In the genomic region with DNA sequence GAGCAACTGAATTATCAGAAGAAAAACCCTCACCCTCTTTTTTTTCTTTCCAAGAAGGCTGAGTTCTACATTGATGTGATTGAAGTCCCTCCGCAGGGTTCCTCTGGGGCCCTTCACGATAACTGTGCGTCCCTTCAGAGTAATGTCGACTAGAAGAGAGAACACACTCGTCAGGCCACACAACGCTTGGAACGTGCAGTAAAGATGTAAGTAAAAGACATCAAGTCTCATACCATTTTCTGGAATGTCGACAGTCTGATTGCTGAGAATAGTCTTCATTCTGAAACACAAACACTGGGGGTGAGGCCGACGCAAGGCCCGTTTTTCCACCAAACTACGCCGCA, we compare ENCODE assay signal across 10 cellular contexts. TPM values are rescaled to one million over a fixed set of nuclear protein-coding genes. Genes with fewer than 3 reads are reported as not detected.
DNase-seq lines count a peak whose midpoint lies in the region; ATAC-seq, FAIRE-seq and TF ChIP-seq lines count a peak whose summit lies in the region.
"Not testable (repeated sequence)": the region's sequence is repeated elsewhere in the genome, so short reads cannot be mapped to it uniquely, and the experiment has no call there.
"Had no signal": no experiment of that assay in that cellular context is flagged by ENCODE, and none has a peak within 500 bp of the region (broad histone marks: within the 10 kb centered on the region; RNA-seq: fewer than 3 reads in every experiment).

No MANE protein-coding gene starts in this region.

- intact Hi-C loops in esophagus squamous epithelium (cut with DNase I) (loop anchor here (10.0 kb wide), 1 partner anchor 83 kb away; no protein-coding TSS in a partner anchor), HepG2 (cut with micrococcal nuclease; ENCODE audit: unreplicated experiment) (loop anchor here (2.0 kb wide), 1 partner anchor 47 kb away; no protein-coding TSS in a partner anchor)
- intact Hi-C loops in pancreas (cut with DNase I); transverse colon (cut with DNase I; ENCODE audit: low total_unique reads): not testable (repeated sequence)

- in situ Hi-C loops in astrocyte of the cerebellum (cut with HindIII; ENCODE audit: low sequenced_read_pairs); HepG2 (cut with HindIII; ENCODE audit: extremely low pct_ligation_motif_present, low pct_unique_long_range_greater_than_20kb); transverse colon (cut with MboI; ENCODE audit: low pct_ligation_motif_present in 1 of 4, low pct_unique_long_range_greater_than_20kb in 1 of 4, low sequenced_read_pairs in 3 of 4): not testable (repeated sequence)

- H2AFZ ChIP-seq in HepG2 (ENCODE audit: low read length): not testable (repeated sequence)

- DNase-seq in HL-60 (ENCODE audit: low read depth in 1 of 2, low spot score in 1 of 2); T-helper 17 cell; astrocyte of the cerebellum (ENCODE audit: low read depth); esophagus squamous epithelium (lab: John Stamatoyannopoulos, UW); HepG2 (ENCODE audit: low spot score); pancreas; transverse colon: not testable (repeated sequence)

- not testable (repeated sequence) for TF ChIP-seq RAD21 in HepG2 (CRISPR knock-in tag; IDR thresholded peaks at IDR 0.05)

- peak overlapping the region; percentile 91 for H3K4me2 ChIP-seq in HepG2 (ENCODE audit: low read depth, low read length)

- H3K27ac ChIP-seq in HL-60 (replicated peaks): peak overlapping the region; percentile 88
- peak overlapping the region; percentile 93 to 98 (median 97) for H3K27ac ChIP-seq in esophagus squamous epithelium
- H3K27ac ChIP-seq in HepG2 (ENCODE audit: extremely low read length, insufficient read depth, low read length): peak overlapping the region; percentile 87
- H3K27ac ChIP-seq in pancreas: peak overlapping the region; percentile 77 to 96 (median 93)
- peak overlapping the region; percentile 94 to 98 (median 96) for H3K27ac ChIP-seq in transverse colon

- not testable (repeated sequence) for H3K27me3 Mint-ChIP-seq in T-helper 17 cell

- ATAC-seq in T-helper 17 cell: peak; percentile 8
- ATAC-seq in HepG2: peak; percentile 2; the same call in 2 of the 3 replicates
- peak; percentile 2 to 8 (median 6) for ATAC-seq in pancreas

- peaks cover 45% of the 10 kb centered on the region for H4K20me1 ChIP-seq in HepG2 (ENCODE audit: insufficient read depth, low read length)

- not testable (repeated sequence) for H3K27me3 ChIP-seq in HL-60 (ENCODE audit: insufficient read depth, poor library complexity, severe bottlenecking); esophagus squamous epithelium; HepG2 (ENCODE audit: control insufficient read depth in 1 of 2, insufficient read depth in 2 of 2, low read length in 2 of 2); pancreas; transverse colon

- peak overlapping the region; percentile 71 for H3K4me3 ChIP-seq in GM08714 (ENCODE audit: low read length)
- peak overlapping the region; percentile 68 for H3K4me3 ChIP-seq in HL-60 (replicated peaks; ENCODE audit: insufficient read depth, low read length)
- H3K4me3 ChIP-seq in astrocyte of the cerebellum (ENCODE audit: low read depth, low read length): peak overlapping the region; percentile 81
- peak overlapping the region; percentile 56 to 80 (median 72) for H3K4me3 ChIP-seq in esophagus squamous epithelium
- peak overlapping the region; percentile 84 to 97 (median 93) for H3K4me3 ChIP-seq in HepG2 (replicated peaks in 1 of 3; ENCODE audit: insufficient read depth in 1 of 3, low read depth in 2 of 3, low read length in 3 of 3)
- peak overlapping the region; percentile 75 to 90 (median 79) for H3K4me3 ChIP-seq in pancreas
- peak overlapping the region; percentile 62 to 84 (median 70) for H3K4me3 ChIP-seq in transverse colon

- H3K4me1 ChIP-seq in esophagus squamous epithelium: peaks cover 8 to 43% (median 25%) of the 10 kb centered on the region in 3 donors
- H3K4me1 ChIP-seq in HepG2 (ENCODE audit: insufficient read depth, low read length): peaks cover 55% of the 10 kb centered on the region
- peaks cover 13 to 23% (median 21%) of the 10 kb centered on the region in 3 donors for H3K4me1 ChIP-seq in pancreas
- H3K4me1 ChIP-seq in transverse colon: peaks cover 0 to 31% (median 21%) of the 10 kb centered on the region in 4 donors

- H3K36me3 Mint-ChIP-seq in T-helper 17 cell (ENCODE audit: low read depth): not testable (repeated sequence)

- H3K4me1 Mint-ChIP-seq in T-helper 17 cell: peaks cover 12% of the 10 kb centered on the region

- not testable (repeated sequence) for TF ChIP-seq EP300 in HepG2 (IDR thresholded peaks at IDR 0.05; ENCODE audit: low read depth in 2 of 2, low read length in 2 of 2); HepG2 (CRISPR knock-in tag; IDR thresholded peaks at IDR 0.05; ENCODE audit: borderline replicate concordance); transverse colon (IDR thresholded peaks at IDR 0.05; ENCODE audit: low read depth)

- TF ChIP-seq POLR2A in esophagus squamous epithelium (IDR thresholded peaks at IDR 0.05); HepG2 (IDR thresholded peaks at IDR 0.05; ENCODE audit: insufficient read depth in 1 of 2, low read depth in 2 of 2, low read length in 2 of 2); transverse colon (IDR thresholded peaks at IDR 0.05): not testable (repeated sequence)

- peak overlapping the region; percentile 97 for H3K9ac ChIP-seq in HepG2 (ENCODE audit: insufficient read depth, low read depth, low read length)

- FAIRE-seq in HepG2 (lab: Jason Lieb, UNC); pancreas (lab: Jason Lieb, UNC): not testable (repeated sequence)

- not testable (repeated sequence) for H3K9me3 ChIP-seq in T-helper 17 cell (ENCODE audit: control insufficient read depth, low read length, poor library complexity, severe bottlenecking); esophagus squamous epithelium; HepG2 (ENCODE audit: low read length); pancreas; transverse colon

- H3K36me3 ChIP-seq in esophagus squamous epithelium (peaks cover 20 to 69% (median 29%) of the 10 kb centered on the region in 3 donors), HepG2 (replicated peaks in 1 of 2; ENCODE audit: control insufficient read depth in 1 of 2, insufficient read depth in 2 of 2, low read length in 2 of 2) (peaks cover 9 to 46% of the 10 kb centered on the region in 2 experiments), pancreas (peaks cover 3 to 52% (median 27%) of the 10 kb centered on the region in 3 donors), transverse colon (peaks cover 0 to 53% (median 23%) of the 10 kb centered on the region in 4 donors)

- TF ChIP-seq CTCF in HL-60 (IDR thresholded peaks at IDR 0.05; ENCODE audit: insufficient read depth, low read length); astrocyte of the cerebellum (IDR thresholded peaks at IDR 0.05; ENCODE audit: low read depth, low read length, missing control alignments); esophagus squamous epithelium (IDR thresholded peaks at IDR 0.05); HepG2 (CRISPR knock-in tag; IDR thresholded peaks at IDR 0.05); pancreas (IDR thresholded peaks at IDR 0.05); transverse colon (IDR thresholded peaks at IDR 0.05): not testable (repeated sequence)

- H3K27ac Mint-ChIP-seq in T-helper 17 cell: peak overlapping the region; percentile 99

- H3K4me3 Mint-ChIP-seq in T-helper 17 cell: peak overlapping the region; percentile 96

- WGBS in esophagus squamous epithelium, 2 donors: 0 to 2% methylated on average over 8 to 10 of the region's 13 CpGs
- 0% methylated on average over 12 of the region's 13 CpGs for WGBS in HepG2 (ENCODE audit: low lambda C conversion rate)
- 0% methylated on average over 13 of the region's 13 CpGs for WGBS in pancreas, 2 donors
- 0 to 1% methylated on average over 1 to 13 of the region's 13 CpGs for WGBS in transverse colon (ENCODE audit: low coverage in 1 of 2), 2 donors

- peaks cover 52% of the 10 kb centered on the region for H3K79me2 ChIP-seq in HepG2 (ENCODE audit: insufficient read depth, low read length)

- CTCF ChIA-PET in HepG2 (lab: Yijun Ruan, JAX; ENCODE audit: low intra/inter-chr PET ratio, low total read pairs): not testable (repeated sequence)

- POLR2A ChIA-PET in HepG2 (lab: Yijun Ruan, JAX): interaction anchor here (0.6 to 4.0 kb wide), 18 partner anchors 8 to 268 kb away, joined by 3 to 50 read pairs (median 9); a partner anchor contains a TSS

- BruUV-seq in HepG2 (replicated peaks; lab: Mats Ljungman, UMichigan): TSS peak; percentile 57

RNA-seq across cellular contexts. Expression of a gene that starts 0.6 kb away (rescaled TPM):
- total RNA-seq in T-helper 17 cell (1,000 to 10,000 TPM; 1,881 to 2,610 TPM), esophagus squamous epithelium (1,000 to 10,000 TPM; 2,242 to 7,905 (median 4,182) TPM), HepG2 (2016; rRNA removed; fragmentation: Illumina TruSeq; extraction: Trizol) (2,148 and 2,808 TPM in 2 replicates), pancreas (1,000 to 10,000 TPM in 5 of 6 donors, 100 to 1,000 TPM in 1; 952 to 1,393 (median 1,175) TPM), transverse colon (1,000 to 10,000 TPM in 2 of 4 donors, 100 to 1,000 TPM in 2; 408 to 2,811 (median 1,755) TPM)
- 2,980 and 3,556 TPM in 2 replicates for total RNA-seq in HepG2 (2016; cell fraction: cytosol; rRNA removed; fragmentation: Illumina TruSeq; extraction: Trizol; ENCODE audit: low read depth)
- total RNA-seq in HepG2 (2016; cell fraction: insoluble cytoplasmic fraction; rRNA removed; fragmentation: Illumina TruSeq; extraction: Trizol): 2,243 and 2,719 TPM in 2 replicates
- 4,819 and 5,825 TPM in 2 replicates for total RNA-seq in HepG2 (2016; cell fraction: membrane; rRNA removed; fragmentation: Illumina TruSeq; extraction: Trizol)
- total RNA-seq in HepG2 (2016; cell fraction: nucleus; rRNA removed; fragmentation: Illumina TruSeq; extraction: Trizol): 939 and 947 TPM in 2 replicates
- polyA plus RNA-seq in HepG2 (2011; rRNA removed) (849 and 993 TPM in 2 replicates), pancreas (1,000 to 10,000 TPM; 1,500 to 2,346 TPM)
- 1,096 and 1,918 TPM in 2 replicates for polyA plus RNA-seq in HepG2 (2011; cell fraction: cytosol; rRNA removed)
- 226 and 300 TPM in 2 replicates for polyA plus RNA-seq in HepG2 (2011; cell fraction: nucleus; rRNA removed)
- 2,363 and 2,846 TPM in 2 replicates for polyA plus RNA-seq in HepG2 (2012)
- 1,711 and 1,965 TPM in 2 replicates for polyA plus RNA-seq in HepG2 (2016; cell fraction: cytosol; fragmentation: Illumina TruSeq; extraction: Trizol; ENCODE audit: low read depth)
- polyA plus RNA-seq in HepG2 (2016; cell fraction: insoluble cytoplasmic fraction; fragmentation: Illumina TruSeq; extraction: Trizol; ENCODE audit: low read depth): 1,418 and 1,522 TPM in 2 replicates
- polyA plus RNA-seq in HepG2 (2016; cell fraction: membrane; fragmentation: Illumina TruSeq; extraction: Trizol; ENCODE audit: low read depth): 2,738 and 2,765 TPM in 2 replicates
- polyA plus RNA-seq in HepG2 (2016; cell fraction: nucleus; fragmentation: Illumina TruSeq; extraction: Trizol; ENCODE audit: insufficient read depth, low read depth): 819 and 843 TPM in 2 replicates
- polyA minus RNA-seq in HepG2 (2011; rRNA and poly(A)+ RNA removed; ENCODE audit: low replicate concordance): 55.2 and 89.0 TPM in 2 replicates
- polyA minus RNA-seq in HepG2 (2011; cell fraction: cytosol; rRNA and poly(A)+ RNA removed): 458 and 550 TPM in 2 replicates
- polyA minus RNA-seq in HepG2 (2011; cell fraction: nucleus; rRNA and poly(A)+ RNA removed): 350 and 404 TPM in 2 replicates

RNA-seq across cellular contexts. Expression of a gene that starts 0.7 kb away (rescaled TPM):
- 10 to 100 TPM in 1 of 2 donors, 1 to 10 TPM in 1; 8.4 to 11.5 TPM for total RNA-seq in T-helper 17 cell
- 10 to 100 TPM in 3 of 4 donors, 1 to 10 TPM in 1; 9.1 to 17.8 (median 13.1) TPM for total RNA-seq in esophagus squamous epithelium
- 16.6 and 18.3 TPM in 2 replicates for total RNA-seq in HepG2 (2016; rRNA removed; fragmentation: Illumina TruSeq; extraction: Trizol)
- 5.2 and 5.6 TPM in 2 replicates for total RNA-seq in HepG2 (2016; cell fraction: cytosol; rRNA removed; fragmentation: Illumina TruSeq; extraction: Trizol; ENCODE audit: low read depth)
- total RNA-seq in HepG2 (2016; cell fraction: insoluble cytoplasmic fraction; rRNA removed; fragmentation: Illumina TruSeq; extraction: Trizol): 15.0 and 16.2 TPM in 2 replicates
- total RNA-seq in HepG2 (2016; cell fraction: membrane; rRNA removed; fragmentation: Illumina TruSeq; extraction: Trizol): 8.9 and 9.9 TPM in 2 replicates
- 14.3 and 14.8 TPM in 2 replicates for total RNA-seq in HepG2 (2016; cell fraction: nucleus; rRNA removed; fragmentation: Illumina TruSeq; extraction: Trizol)
- polyA plus RNA-seq in HepG2 (2011; rRNA removed): 11.4 and 16.0 TPM in 2 replicates
- polyA plus RNA-seq in HepG2 (2011; cell fraction: cytosol; rRNA removed): 7.9 and 8.2 TPM in 2 replicates
- 5.6 and 9.5 TPM in 2 replicates for polyA plus RNA-seq in HepG2 (2011; cell fraction: nucleus; rRNA removed)
- polyA plus RNA-seq in HepG2 (2012): 12.1 and 15.8 TPM in 2 replicates
- 4.1 and 4.2 TPM in 2 replicates for polyA plus RNA-seq in HepG2 (2016; cell fraction: cytosol; fragmentation: Illumina TruSeq; extraction: Trizol; ENCODE audit: low read depth)
- polyA plus RNA-seq in HepG2 (2016; cell fraction: insoluble cytoplasmic fraction; fragmentation: Illumina TruSeq; extraction: Trizol; ENCODE audit: low read depth): 19.8 and 20.7 TPM in 2 replicates
- polyA plus RNA-seq in HepG2 (2016; cell fraction: membrane; fragmentation: Illumina TruSeq; extraction: Trizol; ENCODE audit: low read depth): 7.1 and 7.2 TPM in 2 replicates
- polyA plus RNA-seq in HepG2 (2016; cell fraction: nucleus; fragmentation: Illumina TruSeq; extraction: Trizol; ENCODE audit: insufficient read depth, low read depth): 29.7 and 30.7 TPM in 2 replicates
- polyA minus RNA-seq in HepG2 (2011; rRNA and poly(A)+ RNA removed; ENCODE audit: low replicate concordance): 1.7 and 4.9 TPM in 2 replicates
- 4.3 and 5.0 TPM in 2 replicates for polyA minus RNA-seq in HepG2 (2011; cell fraction: cytosol; rRNA and poly(A)+ RNA removed)
- 13.9 and 19.6 TPM in 2 replicates for polyA minus RNA-seq in HepG2 (2011; cell fraction: nucleus; rRNA and poly(A)+ RNA removed)
- total RNA-seq in pancreas: 10 to 100 TPM in 2 of 6 donors, 1 to 10 TPM in 4; 5.9 to 13.1 (median 8.5) TPM
- polyA plus RNA-seq in pancreas: 10 to 100 TPM; 11.4 to 18.1 TPM
- 10 to 100 TPM in 3 of 4 donors, 1 to 10 TPM in 1; 2.6 to 27.3 (median 13.0) TPM for total RNA-seq in transverse colon

RNA-seq across cellular contexts. Expression of a gene that starts 51.4 kb away (rescaled TPM):
- total RNA-seq in T-helper 17 cell (under 1 TPM in 1 of 2 donors, not detected in 1; 0.05 TPM), esophagus squamous epithelium (under 1 TPM in 3 of 4 donors, not detected in 1; 0.34 to 0.48 (median 0.38) TPM), HepG2 (2016; rRNA removed; fragmentation: Illumina TruSeq; extraction: Trizol) (41.9 and 82.0 TPM in 2 replicates), pancreas (1 to 10 TPM; 1.2 to 4.6 (median 2.7) TPM), transverse colon (1 to 10 TPM in 1 of 4 donors, under 1 TPM in 2, not detected in 1; 0.37 to 2.5 (median 0.79) TPM)
- total RNA-seq in HepG2 (2016; cell fraction: cytosol; rRNA removed; fragmentation: Illumina TruSeq; extraction: Trizol; ENCODE audit: low read depth): 4.8 and 6.1 TPM in 2 replicates
- 38.0 and 82.0 TPM in 2 replicates for total RNA-seq in HepG2 (2016; cell fraction: insoluble cytoplasmic fraction; rRNA removed; fragmentation: Illumina TruSeq; extraction: Trizol)
- total RNA-seq in HepG2 (2016; cell fraction: membrane; rRNA removed; fragmentation: Illumina TruSeq; extraction: Trizol): 12.2 and 15.5 TPM in 2 replicates
- total RNA-seq in HepG2 (2016; cell fraction: nucleus; rRNA removed; fragmentation: Illumina TruSeq; extraction: Trizol): 91.7 and 106 TPM in 2 replicates
- polyA plus RNA-seq in HepG2 (2011; rRNA removed) (22.6 and 25.3 TPM in 2 replicates), pancreas (1 to 10 TPM in 1 of 2 donors, under 1 TPM in 1; 0.94 to 1.1 TPM)
- polyA plus RNA-seq in HepG2 (2011; cell fraction: cytosol; rRNA removed): 14.6 and 18.2 TPM in 2 replicates
- polyA plus RNA-seq in HepG2 (2011; cell fraction: nucleus; rRNA removed): 12.6 and 12.7 TPM in 2 replicates
- polyA plus RNA-seq in HepG2 (2012): 28.3 and 43.2 TPM in 2 replicates
- 2.7 and 3.0 TPM in 2 replicates for polyA plus RNA-seq in HepG2 (2016; cell fraction: cytosol; fragmentation: Illumina TruSeq; extraction: Trizol; ENCODE audit: low read depth)
- 26.6 and 27.9 TPM in 2 replicates for polyA plus RNA-seq in HepG2 (2016; cell fraction: insoluble cytoplasmic fraction; fragmentation: Illumina TruSeq; extraction: Trizol; ENCODE audit: low read depth)
- polyA plus RNA-seq in HepG2 (2016; cell fraction: membrane; fragmentation: Illumina TruSeq; extraction: Trizol; ENCODE audit: low read depth): 5.6 and 7.1 TPM in 2 replicates
- polyA plus RNA-seq in HepG2 (2016; cell fraction: nucleus; fragmentation: Illumina TruSeq; extraction: Trizol; ENCODE audit: insufficient read depth, low read depth): 95.1 and 96.3 TPM in 2 replicates
- 0.02 and 40.4 TPM in 2 replicates for polyA minus RNA-seq in HepG2 (2011; rRNA and poly(A)+ RNA removed; ENCODE audit: low replicate concordance)
- 25.4 and 30.9 TPM in 2 replicates for polyA minus RNA-seq in HepG2 (2011; cell fraction: cytosol; rRNA and poly(A)+ RNA removed)
- polyA minus RNA-seq in HepG2 (2011; cell fraction: nucleus; rRNA and poly(A)+ RNA removed): 19.8 and 25.6 TPM in 2 replicates
- total RNA-seq: M059J, RPMI7951 had no signal
